Comparison of ENCODE assay signal across 9 cellular contexts in genomic region chr1:5815716-5816115, GRCh38.
"Had no signal": no experiment of that assay in that cellular context is flagged by ENCODE, and none has a peak within 500 bp of the region (broad histone marks: within the 10 kb centered on the region; RNA-seq: fewer than 3 reads in every experiment).

No MANE protein-coding gene starts in this region.

- DNase-seq: GM23248, H9, HCEC 1CT, HFFc6, Kasumi-1, KG1 had no signal

- H3K4me3 ChIP-seq: GM23248 had no signal

- FAIRE-seq: H1, H54, HTR-8/SVneo had no signal

- H3K9ac ChIP-seq: GM23248 had no signal

- H3K27ac ChIP-seq: GM23248 had no signal

- H2AFZ ChIP-seq: GM23248 had no signal
